22 cellular contexts compared by ENCODE assay signal in genomic region chr15:30913761-30914160, GRCh38. TPM values are rescaled to one million over a fixed set of nuclear protein-coding genes. Genes with fewer than 3 reads are reported as not detected.
DNase-seq lines count a peak whose midpoint lies in the region; ATAC-seq and TF ChIP-seq lines count a peak whose summit lies in the region.
"Had no signal": no experiment of that assay in that cellular context is flagged by ENCODE, and none has a peak within 500 bp of the region (broad histone marks: within the 10 kb centered on the region; RNA-seq: fewer than 3 reads in every experiment).

No MANE protein-coding gene starts in this region.

- no peak overlapping the region for H3K4me3 Mint-ChIP-seq in stimulated activated naive CD8-positive, alpha-beta T cell treated with anti-CD3 and anti-CD28 coated beads, Interleukin-15, Interleukin-2, amounts not matched to agents 100 ng/mL and 50 ng/mL, for 24 hours
- H3K4me3 Mint-ChIP-seq in WTC11 (no peak overlapping the region), Calu3 (ENCODE audit: low read depth, unreplicated experiment) (no peak overlapping the region)
- H3K4me3 Mint-ChIP-seq: B cell; CD4-positive, alpha-beta T cell; CD8-positive, alpha-beta T cell had no signal

- H3K9me3 ChIP-seq in trophoblast cell (ENCODE audit: insufficient read depth, low read depth, low read length) (no peaks in the 10 kb centered on the region), upper lobe of right lung (no peaks in the 10 kb centered on the region)
- H3K9me3 ChIP-seq: BLaER1 treated with 17β-estradiol and CSF1 and Interleukin-3, amounts not matched to agents 10 nM and 100 nM; Caco-2 had no signal

- H3K27me3 Mint-ChIP-seq in stimulated activated naive CD8-positive, alpha-beta T cell treated with anti-CD3 and anti-CD28 coated beads, Interleukin-15, Interleukin-2, amounts not matched to agents 100 ng/mL and 50 ng/mL, for 24 hours: no peaks in the 10 kb centered on the region
- H3K27me3 Mint-ChIP-seq in WTC11 (ENCODE audit: low read depth): no peaks in the 10 kb centered on the region
- no peaks in the 10 kb centered on the region for H3K27me3 Mint-ChIP-seq in Calu3 (ENCODE audit: unreplicated experiment)
- H3K27me3 Mint-ChIP-seq: B cell; CD4-positive, alpha-beta T cell had no signal

- H3K18ac ChIP-seq in trophoblast cell (ENCODE audit: low read length): no peak overlapping the region

- H3K4me1 ChIP-seq in trophoblast cell (ENCODE audit: control insufficient read depth in 1 of 2, insufficient read depth in 2 of 2, low read length in 2 of 2) (no peaks in the 10 kb centered on the region), upper lobe of right lung (no peaks in the 10 kb centered on the region)
- H3K4me1 ChIP-seq: BLaER1 treated with 17β-estradiol and CSF1 and Interleukin-3, amounts not matched to agents 10 nM and 100 nM; Caco-2 had no signal

- CTCF ChIA-PET in WTC11 (lab: Charles Lee) (no interaction called here), Calu3 (lab: Charles Lee) (no interaction called here)

- intact Hi-C loops in upper lobe of right lung (cut with DNase I): no loop called here
- intact Hi-C loops in Calu3 (cut with micrococcal nuclease; ENCODE audit: unreplicated experiment): no loop called here

- no CpG with 5 or more reads among the region's 9 CpGs for WGBS in trophoblast cell (ENCODE audit: extremely low coverage, insufficient coverage, insufficient read length)

- H3K14ac ChIP-seq in trophoblast cell (ENCODE audit: low read length): no peak overlapping the region

- H2BK12ac ChIP-seq in trophoblast cell (ENCODE audit: low read length): no peak overlapping the region

- no peaks in the 10 kb centered on the region for H3K79me2 ChIP-seq in trophoblast cell (ENCODE audit: control insufficient read depth, insufficient read depth, low read length, poor library complexity)

- no peak overlapping the region for H2BK5ac ChIP-seq in trophoblast cell (ENCODE audit: low read depth, low read length, poor library complexity)

- no peak overlapping the region for H2AFZ ChIP-seq in trophoblast cell (ENCODE audit: insufficient read depth, low read length, poor library complexity)

- no peak overlapping the region for H2BK120ac ChIP-seq in trophoblast cell (ENCODE audit: insufficient read depth, low read length, poor library complexity)

- H3K27me3 ChIP-seq in trophoblast cell (ENCODE audit: insufficient read depth, low read length) (no peaks in the 10 kb centered on the region), upper lobe of right lung (no peaks in the 10 kb centered on the region)
- H3K27me3 ChIP-seq: BLaER1 treated with 17β-estradiol and CSF1 and Interleukin-3, amounts not matched to agents 10 nM and 100 nM had no signal

- H3K23ac ChIP-seq in trophoblast cell (ENCODE audit: low read length): no peak overlapping the region

- peaks cover 58% of the 10 kb centered on the region for H3K36me3 Mint-ChIP-seq in stimulated activated naive CD8-positive, alpha-beta T cell treated with anti-CD3 and anti-CD28 coated beads, Interleukin-15, Interleukin-2, amounts not matched to agents 100 ng/mL and 50 ng/mL, for 24 hours (ENCODE audit: low read depth)
- H3K36me3 Mint-ChIP-seq in WTC11 (peaks cover 46% of the 10 kb centered on the region), Calu3 (ENCODE audit: insufficient read depth, unreplicated experiment) (no peaks in the 10 kb centered on the region)

- H3K9me3 Mint-ChIP-seq in stimulated activated naive CD8-positive, alpha-beta T cell treated with anti-CD3 and anti-CD28 coated beads, Interleukin-15, Interleukin-2, amounts not matched to agents 100 ng/mL and 50 ng/mL, for 24 hours: no peaks in the 10 kb centered on the region
- H3K9me3 Mint-ChIP-seq in WTC11: no peaks in the 10 kb centered on the region
- no peaks in the 10 kb centered on the region for H3K9me3 Mint-ChIP-seq in Calu3 (ENCODE audit: low read depth, unreplicated experiment)
- H3K9me3 Mint-ChIP-seq: CD4-positive, alpha-beta T cell; CD8-positive, alpha-beta T cell had no signal

- H2AK5ac ChIP-seq in trophoblast cell (ENCODE audit: low read length): no peak overlapping the region

- TF ChIP-seq CTCF in WTC11 (IDR thresholded peaks at IDR 0.05) (no peak), upper lobe of right lung (IDR thresholded peaks at IDR 0.05) (no peak), Calu3 (IDR thresholded peaks at IDR 0.05; ENCODE audit: unreplicated experiment) (no peak)

- H3K4me1 Mint-ChIP-seq in stimulated activated naive CD8-positive, alpha-beta T cell treated with anti-CD3 and anti-CD28 coated beads, Interleukin-15, Interleukin-2, amounts not matched to agents 100 ng/mL and 50 ng/mL, for 24 hours (ENCODE audit: low read depth): peaks cover 9% of the 10 kb centered on the region
- no peaks in the 10 kb centered on the region for H3K4me1 Mint-ChIP-seq in WTC11
- H3K4me1 Mint-ChIP-seq in Calu3 (ENCODE audit: low read depth, unreplicated experiment): no peaks in the 10 kb centered on the region
- H3K4me1 Mint-ChIP-seq: B cell had no signal

- H3K27ac Mint-ChIP-seq in stimulated activated naive CD8-positive, alpha-beta T cell treated with anti-CD3 and anti-CD28 coated beads, Interleukin-15, Interleukin-2, amounts not matched to agents 100 ng/mL and 50 ng/mL, for 24 hours: peak overlapping the region; percentile 37
- H3K27ac Mint-ChIP-seq in WTC11: peak overlapping the region; percentile 12; the same call in 1 of the 2 replicates
- H3K27ac Mint-ChIP-seq in Calu3 (ENCODE audit: unreplicated experiment): no peak overlapping the region
- H3K27ac Mint-ChIP-seq: B cell; CD4-positive, alpha-beta T cell; CD8-positive, alpha-beta T cell had no signal

- ATAC-seq in stimulated activated naive CD8-positive, alpha-beta T cell treated with anti-CD3 and anti-CD28 coated beads, Interleukin-15, Interleukin-2, amounts not matched to agents 100 U/mL and 50 U/mL, for 24 hours: no peak
- ATAC-seq in WTC11: no peak
- ATAC-seq in upper lobe of right lung: no peak
- ATAC-seq: CD8-positive, alpha-beta T cell; GM12878 had no signal

- H3K4me3 ChIP-seq in trophoblast cell (ENCODE audit: low read depth, low read length): no peak overlapping the region
- H3K4me3 ChIP-seq in upper lobe of right lung: no peak overlapping the region
- H3K4me3 ChIP-seq: BLaER1 treated with 17β-estradiol and CSF1 and Interleukin-3, amounts not matched to agents 10 nM and 100 nM; GM12878 had no signal

- H3K79me1 ChIP-seq in trophoblast cell (ENCODE audit: low read length): no peaks in the 10 kb centered on the region

- no peak overlapping the region for H3K4ac ChIP-seq in trophoblast cell (ENCODE audit: low read depth, low read length)

- no peak overlapping the region for H3K4me2 ChIP-seq in trophoblast cell (ENCODE audit: low read length)
- H3K4me2 ChIP-seq: BLaER1 treated with 17β-estradiol and CSF1 and Interleukin-3, amounts not matched to agents 10 nM and 100 nM had no signal

- no peak overlapping the region for H4K12ac ChIP-seq in trophoblast cell (ENCODE audit: low read depth, low read length)

- H4K91ac ChIP-seq in trophoblast cell (ENCODE audit: low read depth, low read length): no peak overlapping the region

- DNase-seq in stimulated activated naive CD8-positive, alpha-beta T cell treated with anti-CD3 and anti-CD28 coated beads, Interleukin-15, Interleukin-2, amounts not matched to agents 100 U/mL and 50 U/mL, for 24 hours: no peak
- DNase-seq in WTC11 (ENCODE audit: low spot score) (no peak), trophoblast cell (peak; percentile 95 to 97), upper lobe of right lung (no peak), Calu3 (no peak)
- DNase-seq: 8988T; AML-193; Caco-2; CD4-positive, alpha-beta T cell; CD8-positive, alpha-beta T cell; DMS 273 treated with DMSO at 0.1 percent for 48 hours; DMS153; DMS53; DMS79; DND-41; EL; GDM1 had no signal

- no TSS peak for BruUV-seq in Calu3 (replicated peaks; lab: Mats Ljungman, UMichigan)

- POLR2A ChIA-PET in WTC11 (lab: Charles Lee): no interaction called here

- H3K9ac ChIP-seq in trophoblast cell (ENCODE audit: low read length): no peak overlapping the region
- H3K9ac ChIP-seq: BLaER1 treated with 17β-estradiol and CSF1 and Interleukin-3, amounts not matched to agents 10 nM and 100 nM had no signal

- H3K36me3 ChIP-seq in trophoblast cell (ENCODE audit: control insufficient read depth in 1 of 2, insufficient read depth in 2 of 2, low read length in 2 of 2): peaks cover 19 to 21% of the 10 kb centered on the region in 2 experiments
- peaks cover 80% of the 10 kb centered on the region for H3K36me3 ChIP-seq in upper lobe of right lung

- H4K8ac ChIP-seq in trophoblast cell (ENCODE audit: low read depth, low read length): no peak overlapping the region

- no peak overlapping the region for H3K27ac ChIP-seq in trophoblast cell (ENCODE audit: low read depth, low read length)
- H3K27ac ChIP-seq in upper lobe of right lung: no peak overlapping the region
- H3K27ac ChIP-seq: BLaER1 treated with 17β-estradiol and CSF1 and Interleukin-3, amounts not matched to agents 10 nM and 100 nM; C4-2B had no signal

TF ChIP-seq in WTC11, 78 proteins besides CTCF, POLR2A, EP300 and RAD21 (continues in another document):
- no peak for TF ChIP-seq AFF4 (CRISPR knock-in tag; IDR thresholded peaks at IDR 0.05; ENCODE audit: borderline replicate concordance)
- no peak for TF ChIP-seq RELA (CRISPR knock-in tag; IDR thresholded peaks at IDR 0.05; ENCODE audit: borderline replicate concordance)

RNA-seq across cellular contexts. Expression of gene FAN1, which starts 10.0 kb away (rescaled TPM):
- total RNA-seq in WTC11 (2021) (22.8 to 31.5 TPM (median 30.3 TPM) in 3 replicates), upper lobe of right lung (18.4 TPM), Calu3 (2022) (6.3 TPM in 2 replicates)
- polyA plus RNA-seq in trophoblast cell (2013): 6.9 and 7.8 TPM in 2 replicates

Comparison
In these comparisons a context has a peak if more than half of its experiments do, and no peak if none do; other contexts are left out.
1. DNase-seq: peak in trophoblast cell (2 of 2); none in stimulated activated naive CD8-positive, alpha-beta T cell treated with anti-CD3 and anti-CD28 coated beads, Interleukin-15, Interleukin-2, amounts not matched to agents 100 U/mL and 50 U/mL, for 24 hours (single experiment), WTC11 (single experiment), upper lobe of right lung (single experiment) and Calu3 (single experiment).